8 cellular contexts compared by ENCODE assay signal in genomic region chr19:17873661-17874422, GRCh38. TPM values are rescaled to one million over a fixed set of nuclear protein-coding genes. Genes with fewer than 3 reads are reported as not detected.
DNase-seq lines count a peak whose midpoint lies in the region; ATAC-seq and TF ChIP-seq lines count a peak whose summit lies in the region.

No MANE protein-coding gene starts in this region.

- no peaks in the 10 kb centered on the region for H3K27me3 Mint-ChIP-seq in activated naive CD8-positive, alpha-beta T cell treated with anti-CD3 and anti-CD28 coated beads for 36 hours

- H3K9me3 Mint-ChIP-seq in activated naive CD8-positive, alpha-beta T cell treated with anti-CD3 and anti-CD28 coated beads for 36 hours: no peaks in the 10 kb centered on the region

- no peaks in the 10 kb centered on the region for H3K9me3 ChIP-seq in mesodermal cell (ENCODE audit: control insufficient read depth, low read length)
- no peaks in the 10 kb centered on the region for H3K9me3 ChIP-seq in upper lobe of left lung

- H3K4me3 ChIP-seq in H7 (ENCODE audit: insufficient read depth, low read depth, low read length) (peak overlapping the region; percentile 70), mesodermal cell (ENCODE audit: extremely low read depth, insufficient read depth, low read length, poor library complexity, severe bottlenecking) (peak overlapping the region; percentile 20), upper lobe of left lung (peak overlapping the region in 3 of 4 donors; percentile 25 to 37 (median 32))

- no peak for TF ChIP-seq CTCF in upper lobe of left lung (IDR thresholded peaks at IDR 0.05)

- ATAC-seq in upper lobe of left lung (ENCODE audit: low FRiP score in 2 of 2) (peak; percentile 40 to 48), GM19463 (IDR thresholded peaks at IDR 0.05; ENCODE audit: unreplicated experiment) (no peak)

- no peaks in the 10 kb centered on the region for H3K36me3 Mint-ChIP-seq in activated naive CD8-positive, alpha-beta T cell treated with anti-CD3 and anti-CD28 coated beads for 36 hours

- H3K27ac ChIP-seq in mesodermal cell (ENCODE audit: low read depth, low read length, severe bottlenecking) (no peak overlapping the region), upper lobe of left lung (no peak overlapping the region)

- 23 to 27% methylated on average over 45 to 48 of the region's 56 CpGs for WGBS in mesodermal cell (ENCODE audit: insufficient coverage in 2 of 2), 2 experiments
- 13 to 15% methylated on average over 8 to 24 of the region's 56 CpGs for WGBS in upper lobe of left lung, 2 donors

- peak overlapping the region; percentile 38 for H3K27ac Mint-ChIP-seq in activated naive CD8-positive, alpha-beta T cell treated with anti-CD3 and anti-CD28 coated beads for 36 hours

- peak overlapping the region; percentile 88 for H3K4me3 Mint-ChIP-seq in activated naive CD8-positive, alpha-beta T cell treated with anti-CD3 and anti-CD28 coated beads for 36 hours

- no peaks in the 10 kb centered on the region for H3K36me3 ChIP-seq in H7 (replicated peaks; ENCODE audit: control insufficient read depth, insufficient read depth, low read length)
- no peaks in the 10 kb centered on the region for H3K36me3 ChIP-seq in mesodermal cell (ENCODE audit: control insufficient read depth, insufficient read depth, low read length)
- no peaks in the 10 kb centered on the region for H3K36me3 ChIP-seq in upper lobe of left lung

- no peaks in the 10 kb centered on the region for H3K4me1 ChIP-seq in mesodermal cell (ENCODE audit: control insufficient read depth, insufficient read depth, low read length, poor library complexity, severe bottlenecking)
- peaks cover 16 to 31% (median 22%) of the 10 kb centered on the region in 4 donors for H3K4me1 ChIP-seq in upper lobe of left lung

- DNase-seq in AG08396 (ENCODE audit: low spot score): peak; percentile 72
- DNase-seq in H7: peak; percentile 99
- DNase-seq in T follicular helper cell (ENCODE audit: low read depth): peak; percentile 59
- peak; percentile 68 for DNase-seq in activated naive CD8-positive, alpha-beta T cell treated with anti-CD3 and anti-CD28 coated beads for 36 hours
- peak; percentile 45 to 87 for DNase-seq in upper lobe of left lung
- no peak for DNase-seq in hepatic stellate cell (ENCODE audit: low spot score)

- no peak for TF ChIP-seq POLR2A in upper lobe of left lung (IDR thresholded peaks at IDR 0.05)

- no peak for TF ChIP-seq EP300 in upper lobe of left lung (IDR thresholded peaks at IDR 0.05)

- peaks cover 17% of the 10 kb centered on the region; the same call in 1 of the 2 replicates for H3K27me3 ChIP-seq in H7 (ENCODE audit: control insufficient read depth, insufficient read depth, low read length)
- peaks cover 0 to 40% (median 26%) of the 10 kb centered on the region in 4 donors for H3K27me3 ChIP-seq in upper lobe of left lung

- peaks cover 10% of the 10 kb centered on the region for H3K4me1 Mint-ChIP-seq in activated naive CD8-positive, alpha-beta T cell treated with anti-CD3 and anti-CD28 coated beads for 36 hours

RNA-seq across cellular contexts. Expression of gene SLC5A5, which starts 2.1 kb away (rescaled TPM):
- 1.5 and 1.6 TPM in 2 replicates for total RNA-seq in H7 (2014; rRNA removed; shearing (Covaris generic))
- 1 to 10 TPM; 1.5 to 1.7 TPM for total RNA-seq in activated naive CD8-positive, alpha-beta T cell treated with anti-CD3 and anti-CD28 coated beads for 36 hours
- polyA plus RNA-seq in mesodermal cell (2013, experiment 1 of 2): not detected
- 0.10 TPM for polyA plus RNA-seq in mesodermal cell (2013, experiment 2 of 2)
- total RNA-seq in upper lobe of left lung: under 1 TPM in 2 of 6 donors, not detected in 4; under 0.01 to 0.15 TPM

RNA-seq across cellular contexts. Expression of gene RPL18A, which starts 14.1 kb away (rescaled TPM):
- 2,178 and 2,213 TPM in 2 replicates for total RNA-seq in H7 (2014; rRNA removed; shearing (Covaris generic))
- 1,000 to 10,000 TPM; 3,144 to 3,196 TPM for total RNA-seq in activated naive CD8-positive, alpha-beta T cell treated with anti-CD3 and anti-CD28 coated beads for 36 hours
- polyA plus RNA-seq in mesodermal cell (2013, experiment 1 of 2): 2,696 TPM
- polyA plus RNA-seq in mesodermal cell (2013, experiment 2 of 2): 2,179 TPM
- total RNA-seq in upper lobe of left lung: 1,000 to 10,000 TPM in 3 of 6 donors, 100 to 1,000 TPM in 3; 705 to 1,655 (median 1,002) TPM

RNA-seq across cellular contexts. Expression of gene JAK3, which starts 26.1 kb away (rescaled TPM):
- 2.5 and 2.7 TPM in 2 replicates for total RNA-seq in H7 (2014; rRNA removed; shearing (Covaris generic))
- 10 to 100 TPM; 90.3 to 91.1 TPM for total RNA-seq in activated naive CD8-positive, alpha-beta T cell treated with anti-CD3 and anti-CD28 coated beads for 36 hours
- 5.4 TPM for polyA plus RNA-seq in mesodermal cell (2013, experiment 1 of 2)
- 3.7 TPM for polyA plus RNA-seq in mesodermal cell (2013, experiment 2 of 2)
- total RNA-seq in upper lobe of left lung: 10 to 100 TPM; 11.0 to 25.1 (median 12.8) TPM

RNA-seq across cellular contexts. Expression of gene INSL3, which starts 52.5 kb away (rescaled TPM):
- total RNA-seq in H7 (2014; rRNA removed; shearing (Covaris generic)): 0.33 TPM in 1 of 2 replicates, not detected in the other
- total RNA-seq in activated naive CD8-positive, alpha-beta T cell treated with anti-CD3 and anti-CD28 coated beads for 36 hours: 1 to 10 TPM; 1.7 to 1.8 TPM
- polyA plus RNA-seq in mesodermal cell (2013, experiment 1 of 2): 0.55 TPM
- polyA plus RNA-seq in mesodermal cell (2013, experiment 2 of 2): 0.91 TPM
- under 1 TPM in 1 of 6 donors, not detected in 5; 0.57 TPM for total RNA-seq in upper lobe of left lung

RNA-seq across cellular contexts. Expression of gene CCDC124, which starts 59.0 kb away (rescaled TPM):
- total RNA-seq in H7 (2014; rRNA removed; shearing (Covaris generic)): 39.7 and 55.4 TPM in 2 replicates
- 100 to 1,000 TPM; 159 to 160 TPM for total RNA-seq in activated naive CD8-positive, alpha-beta T cell treated with anti-CD3 and anti-CD28 coated beads for 36 hours
- polyA plus RNA-seq in mesodermal cell (2013, experiment 1 of 2): 99.1 TPM
- polyA plus RNA-seq in mesodermal cell (2013, experiment 2 of 2): 89.2 TPM
- total RNA-seq in upper lobe of left lung: 10 to 100 TPM; 50.2 to 83.3 (median 62.1) TPM

Comparison
In these comparisons a context has a peak if more than half of its experiments do, and no peak if none do; other contexts are left out.
1. H3K4me3 ChIP-seq: peak in every context shown above with its lines; median percentile 70 in H7; 32 in upper lobe of left lung; 20 in mesodermal cell.